3 cellular contexts compared by ENCODE assay signal in the genomic region with DNA sequence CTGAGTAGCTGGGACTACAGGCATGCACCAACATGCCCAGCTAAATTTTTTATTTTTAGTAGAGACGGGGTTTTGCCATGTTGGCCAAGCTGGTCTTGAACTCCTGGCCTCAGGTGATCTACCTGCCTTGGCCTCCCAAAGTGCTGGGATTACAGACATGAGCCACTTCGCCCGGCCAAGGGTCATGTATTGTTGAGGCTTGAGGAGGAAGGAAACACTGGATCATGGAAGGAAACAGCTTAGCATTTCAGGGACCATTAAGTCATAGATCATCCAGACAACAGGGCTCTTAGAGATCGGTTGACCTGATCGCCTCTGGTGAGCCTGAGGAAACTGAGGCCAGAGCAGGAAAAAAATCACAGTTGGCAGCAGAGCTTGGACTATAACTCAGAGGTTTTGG. TPM values are rescaled to one million over a fixed set of nuclear protein-coding genes. Genes with fewer than 3 reads are reported as not detected.
"Had no signal": no experiment of that assay in that cellular context is flagged by ENCODE, and none has a peak within 500 bp of the region (broad histone marks: within the 10 kb centered on the region; RNA-seq: fewer than 3 reads in every experiment).

No MANE protein-coding gene starts in this region.

RNA-seq across cellular contexts. Expression of gene BMP8A, which starts 13.3 kb away (rescaled TPM):
- total RNA-seq: left ventricle myocardium superior, lower lobe of right lung had no signal
- polyA plus RNA-seq: keratinocyte had no signal
